In genomic region chr16:24839347-24839972, GRCh38 we compare ENCODE assay signal across 17 cellular contexts. TPM values are rescaled to one million over a fixed set of nuclear protein-coding genes. Genes with fewer than 3 reads are reported as not detected.
A peak's percentile ranks its signal among the peaks of the same experiment; 100 is the strongest.
DNase-seq lines count a peak whose midpoint lies in the region; ATAC-seq, FAIRE-seq and TF ChIP-seq lines count a peak whose summit lies in the region.
"Had no signal": no experiment of that assay in that cellular context is flagged by ENCODE, and none has a peak within 500 bp of the region (broad histone marks: within the 10 kb centered on the region; RNA-seq: fewer than 3 reads in every experiment).

No MANE protein-coding gene starts in this region.

- H3K27me3 ChIP-seq in adipocyte (replicated peaks; ENCODE audit: control insufficient read depth, insufficient read depth, low read length) (no peaks in the 10 kb centered on the region), hepatocyte (no peaks in the 10 kb centered on the region), small intestine (ENCODE audit: control insufficient read depth in 2 of 2, insufficient read depth in 2 of 2, low read length in 2 of 2) (no peaks in the 10 kb centered on the region), MG63 (no peaks in the 10 kb centered on the region)

- H3K9me3 Mint-ChIP-seq in Calu3 (ENCODE audit: low read depth, unreplicated experiment) = no peaks in the 10 kb centered on the region
- H3K9me3 Mint-ChIP-seq: activated naive CD4-positive, alpha-beta T cell treated with anti-CD3 and anti-CD28 coated beads, Interleukin-2, amount 50 U/mL, for 24 hours had no signal

- no TSS peak for BruUV-seq in Calu3 (replicated peaks; lab: Mats Ljungman, UMichigan)

- DNase-seq in Calu3 (no peak), adipocyte (ENCODE audit: low read depth) (no peak), hepatocyte (ENCODE audit: low spot score) (no peak), small intestine (peak; percentile 50), MG63 (no peak)
- DNase-seq: activated CD4-positive, alpha-beta T cell treated with anti-CD3 and anti-CD28 coated beads, Interleukin-2, amount 50 U/mL, for 1 hour; activated T-cell treated with anti-CD3 and anti-CD28 coated beads for 4 hours; islet precursor cell; NCI-H2029 treated with DMSO at 0.1 percent for 48 hours; NCI-H510A treated with DMSO at 0.1 percent for 48 hours; stimulated activated CD4-positive, alpha-beta T cell treated with anti-CD3 and anti-CD28 coated beads, Interleukin-1b, Interleukin-23, amount 100 ng/mL, for 48 hours had no signal

- H3K9me3 ChIP-seq in adipocyte (ENCODE audit: control insufficient read depth, low read length) (no peaks in the 10 kb centered on the region), hepatocyte (ENCODE audit: low read depth) (no peaks in the 10 kb centered on the region), small intestine (ENCODE audit: control insufficient read depth, low read depth) (no peaks in the 10 kb centered on the region), MG63 (no peaks in the 10 kb centered on the region)

- H3K9me2 ChIP-seq in hepatocyte (replicated peaks; ENCODE audit: insufficient read depth) = no peaks in the 10 kb centered on the region

- TF ChIP-seq CTCF in Calu3 (IDR thresholded peaks at IDR 0.05; ENCODE audit: unreplicated experiment) (no peak), hepatocyte (IDR thresholded peaks at IDR 0.05; ENCODE audit: poor library complexity) (no peak)

- WGBS in hepatocyte (ENCODE audit: low lambda C conversion rate, missing lambda C conversion rate) = 73% methylated on average over 7 of the region's 7 CpGs
- WGBS in small intestine, 3 donors = 17 to 63% (median 42%) methylated on average over 7 of the region's 7 CpGs

- H3K36me3 Mint-ChIP-seq in Calu3 (ENCODE audit: insufficient read depth, unreplicated experiment) = peaks cover 2% of the 10 kb centered on the region

- FAIRE-seq in small intestine (lab: Jason Lieb, UNC) = no peak
- FAIRE-seq: bronchial epithelial cell had no signal

- no peaks in the 10 kb centered on the region for H4K20me1 ChIP-seq in hepatocyte (ENCODE audit: insufficient read depth, poor library complexity, severe bottlenecking)

- H3K27me3 Mint-ChIP-seq in Calu3 (ENCODE audit: unreplicated experiment) = no peaks in the 10 kb centered on the region
- H3K27me3 Mint-ChIP-seq: activated naive CD4-positive, alpha-beta T cell treated with anti-CD3 and anti-CD28 coated beads, Interleukin-2, amount 50 U/mL, for 24 hours had no signal

- H3K4me1 ChIP-seq in adipocyte (ENCODE audit: control insufficient read depth, insufficient read depth, low read length) (peaks cover 20% of the 10 kb centered on the region), hepatocyte (ENCODE audit: insufficient read depth) (peaks cover 10% of the 10 kb centered on the region), small intestine (ENCODE audit: control insufficient read depth in 2 of 2, insufficient read depth in 1 of 2, low read depth in 1 of 2, low read length in 1 of 2) (peaks cover 0 to 6% of the 10 kb centered on the region in 2 donors)

- H3K27ac ChIP-seq in hepatocyte = peak overlapping the region; percentile 25
- H3K27ac ChIP-seq in small intestine (ENCODE audit: low read depth in 1 of 2, low read length in 1 of 2) = peak overlapping the region; percentile 25 to 62

- H3K36me3 ChIP-seq in adipocyte (ENCODE audit: control insufficient read depth, insufficient read depth, low read length, severe bottlenecking) = no peaks in the 10 kb centered on the region
- H3K36me3 ChIP-seq in hepatocyte (replicated peaks; ENCODE audit: insufficient read depth, low read depth) = no peaks in the 10 kb centered on the region
- no peaks in the 10 kb centered on the region for H3K36me3 ChIP-seq in small intestine (ENCODE audit: control insufficient read depth in 2 of 2, insufficient read depth in 2 of 2, low read length in 2 of 2)
- H3K36me3 ChIP-seq in MG63 = peaks cover 5% of the 10 kb centered on the region

- ATAC-seq in GM18858 (IDR thresholded peaks at IDR 0.05; ENCODE audit: unreplicated experiment) (no peak), GM21723 (IDR thresholded peaks at IDR 0.05; ENCODE audit: unreplicated experiment) (no peak), HG03520 (IDR thresholded peaks at IDR 0.05; ENCODE audit: unreplicated experiment) (no peak)

- CTCF ChIA-PET in Calu3 (lab: Charles Lee) = interaction anchor here (0.6 kb wide), 1 partner anchor 209 kb away, joined by 4 read pairs; no protein-coding TSS in a partner anchor

- H3K79me2 ChIP-seq in hepatocyte = no peaks in the 10 kb centered on the region

- H2AFZ ChIP-seq in hepatocyte = no peak overlapping the region

- peak overlapping the region; percentile 75 for H3K9ac ChIP-seq in adipocyte (ENCODE audit: low read length)

- H3K4me3 Mint-ChIP-seq in Calu3 (ENCODE audit: low read depth, unreplicated experiment) = peak overlapping the region; percentile 15
- H3K4me3 Mint-ChIP-seq: activated naive CD4-positive, alpha-beta T cell treated with anti-CD3 and anti-CD28 coated beads, Interleukin-2, amount 50 U/mL, for 24 hours had no signal

- H3K4me3 ChIP-seq in adipocyte (ENCODE audit: low read length) (peak overlapping the region; percentile 63), hepatocyte (no peak overlapping the region), small intestine (ENCODE audit: low read depth in 1 of 2, low read length in 2 of 2) (peak overlapping the region in 1 of 2 donors; percentile 49), MG63 (no peak overlapping the region)

- peaks cover 37% of the 10 kb centered on the region for H3K4me1 Mint-ChIP-seq in Calu3 (ENCODE audit: low read depth, unreplicated experiment)
- H3K4me1 Mint-ChIP-seq: activated naive CD4-positive, alpha-beta T cell treated with anti-CD3 and anti-CD28 coated beads, Interleukin-2, amount 50 U/mL, for 24 hours had no signal

- intact Hi-C loops in Calu3 (cut with micrococcal nuclease; ENCODE audit: unreplicated experiment) = loop anchor here (5.0 kb wide), 1 partner anchor 68 kb away; no protein-coding TSS in a partner anchor

- H3K4me2 ChIP-seq in hepatocyte = peak overlapping the region; percentile 59

- peak overlapping the region; percentile 87 for H3K27ac Mint-ChIP-seq in Calu3 (ENCODE audit: unreplicated experiment)
- H3K27ac Mint-ChIP-seq: activated naive CD4-positive, alpha-beta T cell treated with anti-CD3 and anti-CD28 coated beads, Interleukin-2, amount 50 U/mL, for 24 hours had no signal

RNA-seq across cellular contexts. Expression of gene SLC5A11, which starts 6.3 kb away (rescaled TPM):
- total RNA-seq in Calu3 (2022) = 0.64 TPM in 1 of 2 replicates, not detected in the other
- 1.2 and 2.2 TPM in 2 replicates for total RNA-seq in hepatocyte
- 0.44 and 1.7 TPM in 2 replicates for polyA plus RNA-seq in hepatocyte
- 10 to 100 TPM in 2 of 3 donors, 1 to 10 TPM in 1; 4.5 to 32.4 (median 25.1) TPM for polyA plus RNA-seq in small intestine
- total RNA-seq in MG63 (2014; rRNA removed; shearing (Covaris generic); ENCODE audit: low replicate concordance) = not detected in 2 replicates
- total RNA-seq: bronchial epithelial cell, sciatic nerve had no signal
